9 cellular contexts compared by ENCODE assay signal in the genomic region with DNA sequence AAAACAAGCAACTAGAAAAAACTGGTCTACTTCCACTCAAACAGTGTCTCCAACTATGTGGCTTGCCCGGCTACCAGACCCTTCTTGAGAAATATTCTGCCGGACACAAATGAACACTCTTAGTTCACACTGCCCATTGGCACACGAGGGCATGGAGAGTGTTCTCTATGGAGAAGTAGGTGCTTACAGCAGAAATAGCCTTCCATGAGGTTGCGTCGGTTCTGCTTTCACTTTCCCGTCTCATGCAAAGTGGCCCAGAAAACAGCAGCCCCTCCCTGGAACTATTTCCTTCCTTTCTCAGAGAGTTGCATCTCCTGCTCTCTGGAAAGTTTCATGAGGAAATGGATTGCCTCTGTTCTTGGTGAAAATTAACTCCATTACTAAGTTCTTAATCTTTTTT. TPM values are rescaled to one million over a fixed set of nuclear protein-coding genes. Genes with fewer than 3 reads are reported as not detected.
DNase-seq lines count a peak whose midpoint lies in the region; ATAC-seq and TF ChIP-seq lines count a peak whose summit lies in the region.
"Had no signal": no experiment of that assay in that cellular context is flagged by ENCODE, and none has a peak within 500 bp of the region (broad histone marks: within the 10 kb centered on the region; RNA-seq: fewer than 3 reads in every experiment).

No MANE protein-coding gene starts in this region.

- intact Hi-C loops in psoas muscle (cut with DNase I) = no loop called here

- DNase-seq in NCI-H2029 (lab: John Stamatoyannopoulos, UW) (peak; percentile 20), NCI-H2029 treated with DMSO at 0.1 percent for 48 hours (lab: John Stamatoyannopoulos, UW) (no peak), fibroblast of villous mesenchyme (ENCODE audit: low read depth) (peak; percentile 76), psoas muscle (peak in 1 of 2 donors; percentile 65), COLO829 (ENCODE audit: low spot score) (no peak), NCI-H1092 treated with DMSO at 0.1 percent for 48 hours (lab: John Stamatoyannopoulos, UW) (no peak)
- peak; percentile 71 for DNase-seq in activated CD4-positive, alpha-beta T cell treated with anti-CD3 and anti-CD28 coated beads, Interleukin-2, amount 10 ng/mL, durations not matched to agents 7 days and 5 days

- POLR2A ChIA-PET in activated CD4-positive, alpha-beta T cell treated with anti-CD3 and anti-CD28 coated beads, Interleukin-2, amount 10 ng/mL, durations not matched to agents 7 days and 5 days (lab: Charles Lee) = interaction anchor here (0.8 kb wide), 1 partner anchor 189 kb away, joined by 3 read pairs; the partner anchor contains the start of gene RING1

- no peaks in the 10 kb centered on the region for H3K36me3 ChIP-seq in psoas muscle (ENCODE audit: insufficient read depth in 1 of 2, low read depth in 1 of 2)

- no peaks in the 10 kb centered on the region for H3K36me3 Mint-ChIP-seq in activated CD4-positive, alpha-beta T cell treated with anti-CD3 and anti-CD28 coated beads, Interleukin-2, amount 10 ng/mL, durations not matched to agents 7 days and 5 days (ENCODE audit: low read depth)

- H3K27me3 ChIP-seq in psoas muscle (ENCODE audit: insufficient read depth in 3 of 3, low read length in 2 of 3) = peaks cover 0 to 2% (median 1%) of the 10 kb centered on the region in 3 donors

- ATAC-seq in HG03342 (IDR thresholded peaks at IDR 0.05; ENCODE audit: unreplicated experiment) (peak; percentile 69), psoas muscle (peak in 3 of 4 donors; percentile 53 to 81 (median 63))
- ATAC-seq: A549 had no signal

- H3K4me3 Mint-ChIP-seq in activated CD4-positive, alpha-beta T cell treated with anti-CD3 and anti-CD28 coated beads, Interleukin-2, amount 10 ng/mL, durations not matched to agents 7 days and 5 days = peak overlapping the region; percentile 65

- H3K9me3 Mint-ChIP-seq in activated CD4-positive, alpha-beta T cell treated with anti-CD3 and anti-CD28 coated beads, Interleukin-2, amount 10 ng/mL, durations not matched to agents 7 days and 5 days = no peaks in the 10 kb centered on the region

- CTCF ChIA-PET in activated CD4-positive, alpha-beta T cell treated with anti-CD3 and anti-CD28 coated beads, Interleukin-2, amount 10 ng/mL, durations not matched to agents 7 days and 5 days (lab: Charles Lee) = interaction anchor here (1.6 to 2.4 kb wide), 2 partner anchors 11 to 14 kb away, joined by 4 to 8 read pairs; no protein-coding TSS in a partner anchor

- H3K27me3 Mint-ChIP-seq in activated CD4-positive, alpha-beta T cell treated with anti-CD3 and anti-CD28 coated beads, Interleukin-2, amount 10 ng/mL, durations not matched to agents 7 days and 5 days = peaks cover 4% of the 10 kb centered on the region

- no peak for TF ChIP-seq CTCF in fibroblast of villous mesenchyme (IDR thresholded peaks at IDR 0.05; ENCODE audit: insufficient read depth, low read depth, low read length)
- TF ChIP-seq CTCF in psoas muscle (IDR thresholded peaks at IDR 0.05) = no peak

- WGBS in psoas muscle, 3 donors = 6 to 17% (median 16%) methylated on average over 6 of the region's 6 CpGs

- peaks cover 15% of the 10 kb centered on the region for H3K4me1 ChIP-seq in psoas muscle
- H3K4me1 ChIP-seq: A549 had no signal

- peak overlapping the region; percentile 89 for H3K27ac Mint-ChIP-seq in activated CD4-positive, alpha-beta T cell treated with anti-CD3 and anti-CD28 coated beads, Interleukin-2, amount 10 ng/mL, durations not matched to agents 7 days and 5 days

- H3K4me3 ChIP-seq in fibroblast of villous mesenchyme (ENCODE audit: low read depth, low read length) (peak overlapping the region; percentile 10), psoas muscle (peak overlapping the region; percentile 28)
- H3K4me3 ChIP-seq: A549 had no signal

- H3K27ac ChIP-seq in psoas muscle = peak overlapping the region; percentile 58
- H3K27ac ChIP-seq: A549 had no signal

- H3K9me3 ChIP-seq in psoas muscle = no peaks in the 10 kb centered on the region
- H3K9me3 ChIP-seq: A549 had no signal

- H3K4me1 Mint-ChIP-seq in activated CD4-positive, alpha-beta T cell treated with anti-CD3 and anti-CD28 coated beads, Interleukin-2, amount 10 ng/mL, durations not matched to agents 7 days and 5 days = peaks cover 30% of the 10 kb centered on the region

RNA-seq across cellular contexts. Expression of gene HLA-DOA, which starts 9.5 kb away (rescaled TPM):
- total RNA-seq in activated CD4-positive, alpha-beta T cell treated with anti-CD3 and anti-CD28 coated beads, Interleukin-2, amount 10 ng/mL, durations not matched to agents 7 days and 5 days = 1 to 10 TPM; 1.5 to 1.6 TPM
- total RNA-seq in fibroblast of villous mesenchyme (not detected in 2 replicates), psoas muscle (1 to 10 TPM in 2 of 4 donors, under 1 TPM in 2; 0.48 to 1.5 (median 0.85) TPM)
- polyA plus RNA-seq in psoas muscle = under 1 TPM; 0.36 to 0.77 (median 0.58) TPM

RNA-seq across cellular contexts. Expression of gene BRD2, which starts 50.5 kb away (rescaled TPM):
- total RNA-seq in activated CD4-positive, alpha-beta T cell treated with anti-CD3 and anti-CD28 coated beads, Interleukin-2, amount 10 ng/mL, durations not matched to agents 7 days and 5 days = 100 to 1,000 TPM; 334 to 383 TPM
- total RNA-seq in fibroblast of villous mesenchyme = 126 and 146 TPM in 2 replicates
- 100 to 1,000 TPM in 3 of 4 donors, 10 to 100 TPM in 1; 70.0 to 135 (median 115) TPM for total RNA-seq in psoas muscle
- polyA plus RNA-seq in psoas muscle = 10 to 100 TPM; 62.2 to 93.0 (median 64.4) TPM

RNA-seq across cellular contexts. Expression of gene HLA-DPA1, which starts 54.5 kb away (rescaled TPM):
- total RNA-seq in activated CD4-positive, alpha-beta T cell treated with anti-CD3 and anti-CD28 coated beads, Interleukin-2, amount 10 ng/mL, durations not matched to agents 7 days and 5 days = 10 to 100 TPM; 26.2 to 29.6 TPM
- total RNA-seq in fibroblast of villous mesenchyme = 0.43 and 0.97 TPM in 2 replicates
- total RNA-seq in psoas muscle = 10 to 100 TPM; 13.8 to 52.6 (median 20.2) TPM
- 10 to 100 TPM; 10.7 to 12.3 (median 10.9) TPM for polyA plus RNA-seq in psoas muscle

RNA-seq across cellular contexts. Expression of gene HLA-DPB1, which starts 56.9 kb away (rescaled TPM):
- total RNA-seq in activated CD4-positive, alpha-beta T cell treated with anti-CD3 and anti-CD28 coated beads, Interleukin-2, amount 10 ng/mL, durations not matched to agents 7 days and 5 days = 10 to 100 TPM; 24.7 to 26.2 TPM
- total RNA-seq in fibroblast of villous mesenchyme = 5.5 and 9.1 TPM in 2 replicates
- 10 to 100 TPM; 11.9 to 33.2 (median 18.3) TPM for total RNA-seq in psoas muscle
- 10 to 100 TPM; 11.0 to 17.9 (median 11.1) TPM for polyA plus RNA-seq in psoas muscle
- polyA plus RNA-seq: A549 had no signal

Comparison
In these comparisons a context has a peak if more than half of its experiments do, and no peak if none do; other contexts are left out.
1. DNase-seq: peak in NCI-H2029 (single experiment), activated CD4-positive, alpha-beta T cell treated with anti-CD3 and anti-CD28 coated beads, Interleukin-2, amount 10 ng/mL, durations not matched to agents 7 days and 5 days (single experiment) and fibroblast of villous mesenchyme (single experiment); none in NCI-H2029 treated with DMSO at 0.1 percent for 48 hours (single experiment), COLO829 (single experiment) and NCI-H1092 treated with DMSO at 0.1 percent for 48 hours (single experiment).